ENCODE assay signal across 1 cellular context in genomic region chr19:18474366-18474887, GRCh38.
TF ChIP-seq lines count a peak whose summit lies in the region.

No MANE protein-coding gene starts in this region.

TF ChIP-seq in HepG2, 621 proteins besides CTCF, POLR2A, EP300 and RAD21:
- TF ChIP-seq ZNF30 (CRISPR knock-in tag; IDR thresholded peaks at IDR 0.05), result no peak
- no peak for TF ChIP-seq TMF1 (CRISPR knock-in tag; IDR thresholded peaks at IDR 0.05; ENCODE audit: low read depth)
- no peak for TF ChIP-seq MEIS1 (CRISPR knock-in tag; IDR thresholded peaks at IDR 0.05; ENCODE audit: borderline replicate concordance)
- 0 out of 2 replicates have a peak, but pooled peaks have one; percentile 38 for TF ChIP-seq ZNF232 (CRISPR knock-in tag; IDR thresholded peaks at IDR 0.05; ENCODE audit: borderline replicate concordance)
- no peak for TF ChIP-seq RBFOX2 (IDR thresholded peaks at IDR 0.05; ENCODE audit: low read depth, low read length)
- TF ChIP-seq SCMH1 (CRISPR knock-in tag; IDR thresholded peaks at IDR 0.05; ENCODE audit: borderline replicate concordance), result no peak
- peak; percentile 33 for TF ChIP-seq ZNF687 (CRISPR knock-in tag; IDR thresholded peaks at IDR 0.05)
- no peak for TF ChIP-seq ZNF570 (CRISPR knock-in tag; IDR thresholded peaks at IDR 0.05; ENCODE audit: borderline replicate concordance)
- no peak for TF ChIP-seq ZNF609 (CRISPR knock-in tag; IDR thresholded peaks at IDR 0.05; ENCODE audit: borderline replicate concordance)
- TF ChIP-seq ZNF382 (CRISPR knock-in tag; IDR thresholded peaks at IDR 0.05; ENCODE audit: borderline replicate concordance), result no peak
- TF ChIP-seq YEATS2 (CRISPR knock-in tag; IDR thresholded peaks at IDR 0.05; ENCODE audit: borderline replicate concordance), result no peak
- no peak for TF ChIP-seq UBTF (CRISPR knock-in tag; IDR thresholded peaks at IDR 0.05)
- TF ChIP-seq ZNF451 (CRISPR knock-in tag; IDR thresholded peaks at IDR 0.05), result no peak
- TF ChIP-seq ZNF598 (CRISPR knock-in tag; IDR thresholded peaks at IDR 0.05; ENCODE audit: borderline replicate concordance), result 0 out of 2 replicates have a peak, but pooled peaks have one; percentile 64
- peak; percentile 78; the same call in 1 of the 2 replicates for TF ChIP-seq ZNF274 (CRISPR knock-in tag; IDR thresholded peaks at IDR 0.05)
- TF ChIP-seq RBM39 (IDR thresholded peaks at IDR 0.05; ENCODE audit: low read depth, low read length, poor library complexity, severe bottlenecking), result no peak
- no peak for TF ChIP-seq TFDP2 (CRISPR knock-in tag; IDR thresholded peaks at IDR 0.05)
- TF ChIP-seq ZNF350 (CRISPR knock-in tag; IDR thresholded peaks at IDR 0.05; ENCODE audit: borderline replicate concordance, low read depth), result no peak
- no peak for TF ChIP-seq TAF15 (IDR thresholded peaks at IDR 0.05; ENCODE audit: low read depth, low read length, poor library complexity, severe bottlenecking)
- no peak for TF ChIP-seq IRX3 (CRISPR knock-in tag; IDR thresholded peaks at IDR 0.05; ENCODE audit: borderline replicate concordance, low read depth)
- TF ChIP-seq RBM22 (optimal IDR thresholded peaks at IDR 0.05; ENCODE audit: low read length), result no peak
- no peak for TF ChIP-seq KLF12 (CRISPR knock-in tag; IDR thresholded peaks at IDR 0.05; ENCODE audit: borderline replicate concordance)
- no peak for TF ChIP-seq JDP2 (CRISPR knock-in tag; IDR thresholded peaks at IDR 0.05; ENCODE audit: borderline replicate concordance)
- TF ChIP-seq ZNF547 (CRISPR knock-in tag; IDR thresholded peaks at IDR 0.05), result 0 out of 2 replicates have a peak, but pooled peaks have one; percentile 44
- TF ChIP-seq ZNF512 (CRISPR knock-in tag; IDR thresholded peaks at IDR 0.05), result no peak
- no peak for TF ChIP-seq ARNT2 (CRISPR knock-in tag; IDR thresholded peaks at IDR 0.05; ENCODE audit: low read depth)
- no peak for TF ChIP-seq CENPBD1 (CRISPR knock-in tag; IDR thresholded peaks at IDR 0.05; ENCODE audit: borderline replicate concordance, low read depth)
- TF ChIP-seq TERF1 (CRISPR knock-in tag; IDR thresholded peaks at IDR 0.05), result no peak
- TF ChIP-seq PAWR (CRISPR knock-in tag; IDR thresholded peaks at IDR 0.05; ENCODE audit: borderline replicate concordance), result no peak
- no peak for TF ChIP-seq ZNF546 (CRISPR knock-in tag; conservative IDR thresholded peaks at IDR 0.05)
- TF ChIP-seq NCOA5 (CRISPR knock-in tag; IDR thresholded peaks at IDR 0.05), result no peak
- TF ChIP-seq NFATC3 (CRISPR knock-in tag; IDR thresholded peaks at IDR 0.05), result no peak
- no peak for TF ChIP-seq ZNF564 (CRISPR knock-in tag; IDR thresholded peaks at IDR 0.05)
- TF ChIP-seq ZNF253 (CRISPR knock-in tag; IDR thresholded peaks at IDR 0.05; ENCODE audit: borderline replicate concordance), result no peak
- TF ChIP-seq REXO4 (CRISPR knock-in tag; IDR thresholded peaks at IDR 0.05; ENCODE audit: borderline replicate concordance), result no peak
- TF ChIP-seq MXD1 (CRISPR knock-in tag; IDR thresholded peaks at IDR 0.05), result no peak
- no peak for TF ChIP-seq RNF219 (CRISPR knock-in tag; IDR thresholded peaks at IDR 0.05)
TF ChIP-seq in HepG2: peak in this region for 5.
